In genomic region chr6:42777126-42777822, GRCh38 we compare ENCODE assay signal across 10 cellular contexts. TPM values are rescaled to one million over a fixed set of nuclear protein-coding genes. Genes with fewer than 3 reads are reported as not detected.
A peak's percentile ranks its signal among the peaks of the same experiment; 100 is the strongest.
DNase-seq lines count a peak whose midpoint lies in the region; ATAC-seq and TF ChIP-seq lines count a peak whose summit lies in the region.
"Had no signal": no experiment of that assay in that cellular context is flagged by ENCODE, and none has a peak within 500 bp of the region (broad histone marks: within the 10 kb centered on the region; RNA-seq: fewer than 3 reads in every experiment).

No MANE protein-coding gene starts in this region.

- H2AFZ ChIP-seq in OCI-LY1 (ENCODE audit: low read length), result no peak overlapping the region

- CTCF ChIA-PET in activated CD4-positive, alpha-beta T cell treated with anti-CD3 and anti-CD28 coated beads, Interleukin-2, amount 10 ng/mL, durations not matched to agents 7 days and 5 days (lab: Charles Lee), result no interaction called here

- no peaks in the 10 kb centered on the region for H3K79me2 ChIP-seq in OCI-LY1 (ENCODE audit: insufficient read depth, low read length)

- no peak overlapping the region for H3K4me3 ChIP-seq in OCI-LY1 (ENCODE audit: low read depth, low read length, poor library complexity, severe bottlenecking)
- H3K4me3 ChIP-seq in right cardiac atrium (ENCODE audit: low read length), result no peak overlapping the region
- H3K4me3 ChIP-seq: cardiac muscle cell had no signal

- H3K9me3 Mint-ChIP-seq in activated CD4-positive, alpha-beta T cell treated with anti-CD3 and anti-CD28 coated beads, Interleukin-2, amount 10 ng/mL, durations not matched to agents 7 days and 5 days, result no peaks in the 10 kb centered on the region
- H3K9me3 Mint-ChIP-seq in effector memory CD8-positive, alpha-beta T cell, result no peaks in the 10 kb centered on the region
- no peaks in the 10 kb centered on the region for H3K9me3 Mint-ChIP-seq in stimulated activated naive B cell treated with anti-CD40 and anti-IgM and Interleukin-4, amounts not matched to agents 10 μg/mL and 1 μg/mL and 100 μg/mL, for 72 hours

- peaks cover 67% of the 10 kb centered on the region for H3K4me1 Mint-ChIP-seq in activated CD4-positive, alpha-beta T cell treated with anti-CD3 and anti-CD28 coated beads, Interleukin-2, amount 10 ng/mL, durations not matched to agents 7 days and 5 days
- H3K4me1 Mint-ChIP-seq in effector memory CD8-positive, alpha-beta T cell (ENCODE audit: low read depth in 2 of 2), result peaks cover 45 to 60% of the 10 kb centered on the region in 2 donors
- H3K4me1 Mint-ChIP-seq in stimulated activated naive B cell treated with anti-CD40 and anti-IgM and Interleukin-4, amounts not matched to agents 10 μg/mL and 1 μg/mL and 100 μg/mL, for 72 hours, result peaks cover 49 to 69% of the 10 kb centered on the region in 2 donors

- POLR2A ChIA-PET in activated CD4-positive, alpha-beta T cell treated with anti-CD3 and anti-CD28 coated beads, Interleukin-2, amount 10 ng/mL, durations not matched to agents 7 days and 5 days (lab: Charles Lee), result no interaction called here

- H3K4me1 ChIP-seq in OCI-LY1 (ENCODE audit: insufficient read depth, low read length, severe bottlenecking) (peaks cover 83% of the 10 kb centered on the region), right cardiac atrium (ENCODE audit: control insufficient read depth, insufficient read depth, low read length) (no peaks in the 10 kb centered on the region)

- no peaks in the 10 kb centered on the region for H4K20me1 ChIP-seq in OCI-LY1 (ENCODE audit: insufficient read depth, low read length)

- intact Hi-C loops in right cardiac atrium (cut with DNase I), result no loop called here

- H3K9me2 ChIP-seq in OCI-LY1 (ENCODE audit: low read depth, low read length), result no peaks in the 10 kb centered on the region

- H3K36me3 Mint-ChIP-seq in activated CD4-positive, alpha-beta T cell treated with anti-CD3 and anti-CD28 coated beads, Interleukin-2, amount 10 ng/mL, durations not matched to agents 7 days and 5 days (ENCODE audit: low read depth), result peaks cover 21% of the 10 kb centered on the region
- H3K36me3 Mint-ChIP-seq in effector memory CD8-positive, alpha-beta T cell (ENCODE audit: insufficient read depth), result peaks cover 18% of the 10 kb centered on the region
- peaks cover 4% of the 10 kb centered on the region in 2 donors for H3K36me3 Mint-ChIP-seq in stimulated activated naive B cell treated with anti-CD40 and anti-IgM and Interleukin-4, amounts not matched to agents 10 μg/mL and 1 μg/mL and 100 μg/mL, for 72 hours

- no peaks in the 10 kb centered on the region for H3K27me3 ChIP-seq in OCI-LY1 (ENCODE audit: insufficient read depth, low read length)
- no peaks in the 10 kb centered on the region for H3K27me3 ChIP-seq in right cardiac atrium (ENCODE audit: control insufficient read depth, insufficient read depth)
- H3K27me3 ChIP-seq: cardiac muscle cell had no signal

- no peak for ATAC-seq in effector memory CD8-positive, alpha-beta T cell (replicated peaks)
- ATAC-seq in stimulated activated naive B cell treated with anti-CD40 and anti-IgM and Interleukin-4, amounts not matched to agents 10 μg/mL and 1 μg/mL and 100 μg/mL, for 72 hours (replicated peaks), result peak; percentile 45 to 50
- ATAC-seq in right cardiac atrium (no peak), GM18502 (IDR thresholded peaks at IDR 0.05; ENCODE audit: poor library complexity, unreplicated experiment) (no peak)

- no peaks in the 10 kb centered on the region for H3F3A ChIP-seq in OCI-LY1 (ENCODE audit: insufficient read depth, low read length)

- peak overlapping the region; percentile 50 for H3K9ac ChIP-seq in OCI-LY1 (ENCODE audit: low read length)

- H3K36me3 ChIP-seq in OCI-LY1 (ENCODE audit: insufficient read depth, low read length), result no peaks in the 10 kb centered on the region
- H3K36me3 ChIP-seq: cardiac muscle cell had no signal

- peak overlapping the region; percentile 12 for H3K4me3 Mint-ChIP-seq in activated CD4-positive, alpha-beta T cell treated with anti-CD3 and anti-CD28 coated beads, Interleukin-2, amount 10 ng/mL, durations not matched to agents 7 days and 5 days
- H3K4me3 Mint-ChIP-seq in effector memory CD8-positive, alpha-beta T cell, result peak overlapping the region in 1 of 2 donors; percentile 8
- H3K4me3 Mint-ChIP-seq in stimulated activated naive B cell treated with anti-CD40 and anti-IgM and Interleukin-4, amounts not matched to agents 10 μg/mL and 1 μg/mL and 100 μg/mL, for 72 hours, result peak overlapping the region; percentile 48 to 60

- H3K27me3 Mint-ChIP-seq in activated CD4-positive, alpha-beta T cell treated with anti-CD3 and anti-CD28 coated beads, Interleukin-2, amount 10 ng/mL, durations not matched to agents 7 days and 5 days, result no peaks in the 10 kb centered on the region
- no peaks in the 10 kb centered on the region for H3K27me3 Mint-ChIP-seq in effector memory CD8-positive, alpha-beta T cell
- H3K27me3 Mint-ChIP-seq in stimulated activated naive B cell treated with anti-CD40 and anti-IgM and Interleukin-4, amounts not matched to agents 10 μg/mL and 1 μg/mL and 100 μg/mL, for 72 hours, result no peaks in the 10 kb centered on the region

- no peaks in the 10 kb centered on the region for H3K9me3 ChIP-seq in OCI-LY1 (ENCODE audit: low read length)
- no peaks in the 10 kb centered on the region for H3K9me3 ChIP-seq in right cardiac atrium (ENCODE audit: control insufficient read depth, low read length)

- H3K27ac Mint-ChIP-seq in activated CD4-positive, alpha-beta T cell treated with anti-CD3 and anti-CD28 coated beads, Interleukin-2, amount 10 ng/mL, durations not matched to agents 7 days and 5 days, result peak overlapping the region; percentile 81
- H3K27ac Mint-ChIP-seq in effector memory CD8-positive, alpha-beta T cell, result peak overlapping the region; percentile 73 to 98
- peak overlapping the region; percentile 86 for H3K27ac Mint-ChIP-seq in stimulated activated naive B cell treated with anti-CD40 and anti-IgM and Interleukin-4, amounts not matched to agents 10 μg/mL and 1 μg/mL and 100 μg/mL, for 72 hours

- H3K27ac ChIP-seq in OCI-LY1 (ENCODE audit: low read depth, low read length, poor library complexity, severe bottlenecking), result peak overlapping the region; percentile 89
- no peak overlapping the region for H3K27ac ChIP-seq in right cardiac atrium (ENCODE audit: low read length)
- H3K27ac ChIP-seq: cardiac muscle cell had no signal

- no peak for DNase-seq in activated CD4-positive, alpha-beta T cell treated with anti-CD3 and anti-CD28 coated beads, Interleukin-2, amount 10 ng/mL, durations not matched to agents 7 days and 5 days
- DNase-seq in activated CD4-positive, alpha-beta T cell treated with anti-CD3 and anti-CD28 coated beads for 1 hour, result no peak
- no peak for DNase-seq in effector memory CD8-positive, alpha-beta T cell
- no peak for DNase-seq in stimulated activated naive B cell treated with anti-CD40 and anti-IgM and Interleukin-4, amounts not matched to agents 10 μg/mL and 1 μg/mL and 100 μg/mL, for 72 hours
- DNase-seq in right cardiac atrium (no peak), amygdala (lab: John Stamatoyannopoulos, UW) (no peak)
- DNase-seq: SHP77 treated with DMSO at 0.1 percent for 48 hours had no signal

- no peak for TF ChIP-seq CTCF in OCI-LY1 (IDR thresholded peaks at IDR 0.05; ENCODE audit: low read length)

- WGBS in right cardiac atrium, result 95% methylated on average over 2 of the region's 2 CpGs

- H3K4me2 ChIP-seq in OCI-LY1 (ENCODE audit: low read length), result peak overlapping the region; percentile 53

RNA-seq across cellular contexts. Expression of gene BICRAL, which starts 4.6 kb away (rescaled TPM):
- total RNA-seq in activated CD4-positive, alpha-beta T cell treated with anti-CD3 and anti-CD28 coated beads, Interleukin-2, amount 10 ng/mL, durations not matched to agents 7 days and 5 days, result 10 to 100 TPM; 23.4 to 27.8 TPM
- total RNA-seq in right cardiac atrium, result 10 to 100 TPM; 11.4 to 13.6 (median 13.1) TPM
- 3.9 TPM for polyA plus RNA-seq in right cardiac atrium

RNA-seq across cellular contexts. Expression of gene TBCC, which starts 31.4 kb away (rescaled TPM):
- 10 to 100 TPM; 37.1 to 38.6 TPM for total RNA-seq in activated CD4-positive, alpha-beta T cell treated with anti-CD3 and anti-CD28 coated beads, Interleukin-2, amount 10 ng/mL, durations not matched to agents 7 days and 5 days
- 10 to 100 TPM; 13.9 to 15.3 (median 14.8) TPM for total RNA-seq in right cardiac atrium
- polyA plus RNA-seq in right cardiac atrium, result 18.2 TPM

RNA-seq across cellular contexts. Expression of gene PRPH2, which starts 54.9 kb away (rescaled TPM):
- not detected for total RNA-seq in activated CD4-positive, alpha-beta T cell treated with anti-CD3 and anti-CD28 coated beads, Interleukin-2, amount 10 ng/mL, durations not matched to agents 7 days and 5 days
- total RNA-seq in right cardiac atrium, result 1 to 10 TPM; 1.2 to 2.5 (median 1.8) TPM
- 0.45 TPM for polyA plus RNA-seq in right cardiac atrium

Comparison
In these comparisons a context has a peak if more than half of its experiments do, and no peak if none do; other contexts are left out.
1. ATAC-seq: peak in stimulated activated naive B cell treated with anti-CD40 and anti-IgM and Interleukin-4, amounts not matched to agents 10 μg/mL and 1 μg/mL and 100 μg/mL, for 72 hours (2 of 2); none in effector memory CD8-positive, alpha-beta T cell (single experiment), right cardiac atrium (0 of 2) and GM18502 (single experiment).
2. Peak in every context shown above with its lines, with median percentiles within 50 percentile points of each other: H3K27ac Mint-ChIP-seq.